In the genomic region with DNA sequence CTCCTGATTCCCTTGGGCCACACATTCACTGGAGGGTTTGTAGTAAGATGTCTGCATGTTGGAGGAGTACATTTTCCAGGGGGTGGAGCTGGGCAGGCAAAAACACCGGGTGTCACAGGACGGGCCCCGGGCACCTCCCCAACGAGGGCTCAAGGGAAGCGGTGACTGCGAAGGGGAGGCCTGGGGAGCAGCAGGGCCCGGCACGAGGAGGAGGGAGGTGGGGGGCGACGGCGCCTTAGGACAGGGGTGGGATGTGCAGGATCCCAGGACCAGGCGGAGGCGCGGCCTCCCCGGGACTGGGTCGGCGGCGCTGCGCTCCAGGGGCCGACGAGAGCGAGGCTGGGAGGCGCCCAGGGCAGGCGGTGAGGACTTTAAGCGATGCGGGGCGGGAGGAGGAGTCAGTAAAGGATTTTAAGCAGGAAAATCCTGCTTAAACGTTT, we compare ENCODE assay signal across 8 cellular contexts. TPM values are rescaled to one million over a fixed set of nuclear protein-coding genes. Genes with fewer than 3 reads are reported as not detected.
DNase-seq lines count a peak whose midpoint lies in the region; ATAC-seq and TF ChIP-seq lines count a peak whose summit lies in the region.

No MANE protein-coding gene starts in this region.

- no peaks in the 10 kb centered on the region for H3K9me3 ChIP-seq in OCI-LY3 (ENCODE audit: insufficient read depth, low read length)
- no peaks in the 10 kb centered on the region for H3K9me3 ChIP-seq in right atrium auricular region

- H3K36me3 ChIP-seq in OCI-LY3 (replicated peaks; ENCODE audit: low read depth, low read length) (peaks cover 30% of the 10 kb centered on the region), right atrium auricular region (peaks cover under 1% of the 10 kb centered on the region)

- intact Hi-C loops in sciatic nerve (cut with DNase I): no loop called here

- H3K27ac ChIP-seq in OCI-LY3 (ENCODE audit: low read length) (peak overlapping the region; percentile 43), right atrium auricular region (peak overlapping the region; percentile 95 to 99)

- peaks cover 3% of the 10 kb centered on the region for H3K9me3 Mint-ChIP-seq in activated naive CD8-positive, alpha-beta T cell (ENCODE audit: low read depth)

- peak overlapping the region; percentile 97 for H3K4me2 ChIP-seq in OCI-LY3 (ENCODE audit: low read length)

- H3K4me1 Mint-ChIP-seq in activated naive CD8-positive, alpha-beta T cell (ENCODE audit: low read depth): peaks cover 32% of the 10 kb centered on the region

- H3K4me1 ChIP-seq in OCI-LY3 (ENCODE audit: low read length) (peaks cover 11% of the 10 kb centered on the region), right atrium auricular region (peaks cover 0 to 35% of the 10 kb centered on the region in 2 donors)

- ATAC-seq in HG02623 (IDR thresholded peaks at IDR 0.05; ENCODE audit: unreplicated experiment) (peak; percentile 11), sciatic nerve (peak; percentile 48)

- H3K27me3 ChIP-seq in OCI-LY3 (ENCODE audit: low read depth, low read length) (no peaks in the 10 kb centered on the region), right atrium auricular region (no peaks in the 10 kb centered on the region)

- H3K9ac ChIP-seq in OCI-LY3 (ENCODE audit: low read length): peak overlapping the region; percentile 93

- H4K20me1 ChIP-seq in OCI-LY3 (ENCODE audit: insufficient read depth, low read length): peaks cover 28% of the 10 kb centered on the region

- peaks cover 53% of the 10 kb centered on the region for H3K79me2 ChIP-seq in OCI-LY3 (ENCODE audit: low read length)

- peak overlapping the region; percentile 91 for H3K27ac Mint-ChIP-seq in activated naive CD8-positive, alpha-beta T cell

- TF ChIP-seq CTCF in OCI-LY3 (IDR thresholded peaks at IDR 0.05; ENCODE audit: low read depth, low read length) (no peak), right atrium auricular region (IDR thresholded peaks at IDR 0.05) (no peak)

- H3K36me3 Mint-ChIP-seq in activated naive CD8-positive, alpha-beta T cell: peaks cover 18% of the 10 kb centered on the region

- no peaks in the 10 kb centered on the region for H3K27me3 Mint-ChIP-seq in activated naive CD8-positive, alpha-beta T cell

- peak overlapping the region; percentile 96 for H3K4me3 Mint-ChIP-seq in activated naive CD8-positive, alpha-beta T cell

- H2AFZ ChIP-seq in OCI-LY3 (ENCODE audit: low read depth, low read length): peak overlapping the region; percentile 69; the same call in 1 of the 2 replicates

- peak; percentile 18 for DNase-seq in GM04503 (ENCODE audit: low read depth)
- peak; percentile 61 for DNase-seq in right atrium auricular region (ENCODE audit: low spot score)
- no peak for DNase-seq in sciatic nerve (ENCODE audit: low spot score)
- no peak for DNase-seq in NCI-H1436 treated with DMSO at 0.1 percent for 48 hours (lab: John Stamatoyannopoulos, UW)
- no peak for DNase-seq in cerebellar nuclear complex (lab: John Stamatoyannopoulos, UW)

- H3K4me3 ChIP-seq in OCI-LY3 (ENCODE audit: low read length) (peak overlapping the region; percentile 94), right atrium auricular region (peak overlapping the region; percentile 91 to 95)

RNA-seq across cellular contexts. Expression of gene ZNF160, which starts 0.5 kb away (rescaled TPM):
- total RNA-seq in right atrium auricular region (10 to 100 TPM; 16.6 to 19.2 TPM), sciatic nerve (48.1 TPM)

RNA-seq across cellular contexts. Expression of gene ZNF415, which starts 30.0 kb away (rescaled TPM):
- total RNA-seq in right atrium auricular region: 10 to 100 TPM; 14.1 to 24.7 TPM
- total RNA-seq in sciatic nerve: 12.6 TPM

RNA-seq across cellular contexts. Expression of gene ZNF347, which starts 56.1 kb away (rescaled TPM):
- total RNA-seq in right atrium auricular region (1 to 10 TPM; 4.1 to 5.1 TPM), sciatic nerve (20.2 TPM)

RNA-seq across cellular contexts. Expression of gene ERVV-2, which starts 58.2 kb away (rescaled TPM):
- total RNA-seq in right atrium auricular region (not detected), sciatic nerve (not detected)

Comparison
In these comparisons a context has a peak if more than half of its experiments do, and no peak if none do; other contexts are left out.
1. DNase-seq: peak in GM04503 (single experiment) and right atrium auricular region (single experiment); none in sciatic nerve (single experiment), NCI-H1436 treated with DMSO at 0.1 percent for 48 hours (single experiment) and cerebellar nuclear complex (0 of 2).